25 cellular contexts compared by ENCODE assay signal in the genomic region with DNA sequence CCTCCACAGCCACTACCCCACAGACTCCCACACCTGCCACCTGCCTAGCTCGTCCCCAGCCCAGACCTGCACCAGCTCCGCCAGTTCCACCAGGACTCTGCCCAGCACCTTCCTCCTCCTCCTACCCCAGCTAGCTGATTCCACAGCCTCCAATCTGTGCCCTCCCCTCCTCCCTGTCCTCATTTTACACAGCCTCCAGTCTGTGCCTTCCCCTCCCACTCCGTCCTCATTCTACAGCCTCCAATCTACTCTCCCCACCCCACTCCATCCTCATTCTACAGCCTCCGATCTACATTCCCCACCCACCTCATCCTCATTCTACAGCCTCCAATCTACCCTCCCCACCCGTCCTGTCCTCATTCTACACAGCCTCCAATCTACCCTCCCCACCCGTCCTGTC.
"Had no signal": no experiment of that assay in that cellular context is flagged by ENCODE, and none has a peak within 500 bp of the region (broad histone marks: within the 10 kb centered on the region; RNA-seq: fewer than 3 reads in every experiment).

No MANE protein-coding gene starts in this region.

- H3K27ac Mint-ChIP-seq: activated CD4-positive, alpha-beta memory T cell treated with anti-CD3 and anti-CD28 coated beads, Interleukin-2, amount 10 ng/mL, durations not matched to agents 7 days and 5 days; activated CD8-positive, alpha-beta memory T cell treated with anti-CD3 and anti-CD28 coated beads, Interleukin-2, amount 10 ng/mL, durations not matched to agents 7 days and 5 days; activated naive CD4-positive, alpha-beta T cell treated with anti-CD3 and anti-CD28 coated beads for 36 hours; activated naive CD8-positive, alpha-beta T cell treated with anti-CD3 and anti-CD28 coated beads, Interleukin-2, amount 10 ng/mL, durations not matched to agents 7 days and 5 days; activated T-cell treated with anti-CD3 and anti-CD28 coated beads, Interleukin-2, amount 50 U/mL, for 72 hours; nephron had no signal

- H3K9me3 ChIP-seq: testis, transverse colon had no signal

- ATAC-seq: activated CD8-positive, alpha-beta memory T cell treated with anti-CD3 and anti-CD28 coated beads, Interleukin-2, amount 10 ng/mL, durations not matched to agents 7 days and 5 days; activated T-cell treated with anti-CD3 and anti-CD28 coated beads, Interleukin-2, amount 50 U/mL, for 72 hours; right cardiac atrium; stimulated activated naive CD8-positive, alpha-beta T cell treated with anti-CD3 and anti-CD28 coated beads, Interleukin-15, Interleukin-2, amounts not matched to agents 100 U/mL and 50 U/mL, for 24 hours had no signal

- DNase-seq: activated CD4-positive, alpha-beta memory T cell treated with anti-CD3 and anti-CD28 coated beads, Interleukin-2, amount 10 ng/mL, durations not matched to agents 7 days and 5 days; activated CD4-positive, alpha-beta T cell treated with anti-CD3 and anti-CD28 coated beads for 4 hours; activated CD4-positive, CD25-positive, alpha-beta regulatory T cell; activated CD8-positive, alpha-beta memory T cell treated with anti-CD3 and anti-CD28 coated beads, Interleukin-2, amount 10 ng/mL, durations not matched to agents 7 days and 5 days; activated effector memory CD4-positive, alpha-beta T cell treated with Interleukin-2 at 50 U/mL for 16 hours; activated naive CD4-positive, alpha-beta T cell treated with anti-CD3 and anti-CD28 coated beads for 36 hours; activated naive CD8-positive, alpha-beta T cell treated with anti-CD3 and anti-CD28 coated beads, Interleukin-2, amount 10 ng/mL, durations not matched to agents 7 days and 5 days; activated T-cell treated with anti-CD3 and anti-CD28 coated beads, Interleukin-2, amount 50 U/mL, for 72 hours; endodermal cell; esophagus squamous epithelium; left ventricle myocardium inferior; posterior cingulate gyrus; right cardiac atrium; spleen; stimulated activated naive CD8-positive, alpha-beta T cell treated with anti-CD3 and anti-CD28 coated beads, Interleukin-15, Interleukin-2, amounts not matched to agents 100 U/mL and 50 U/mL, for 24 hours; T-helper 1 cell; testis; transverse colon had no signal

- H3K27me3 Mint-ChIP-seq: activated CD4-positive, alpha-beta memory T cell treated with anti-CD3 and anti-CD28 coated beads, Interleukin-2, amount 10 ng/mL, durations not matched to agents 7 days and 5 days; activated CD8-positive, alpha-beta memory T cell treated with anti-CD3 and anti-CD28 coated beads, Interleukin-2, amount 10 ng/mL, durations not matched to agents 7 days and 5 days; activated naive CD8-positive, alpha-beta T cell treated with anti-CD3 and anti-CD28 coated beads, Interleukin-2, amount 10 ng/mL, durations not matched to agents 7 days and 5 days; brain had no signal

- H3K4me3 Mint-ChIP-seq: activated CD4-positive, alpha-beta memory T cell treated with anti-CD3 and anti-CD28 coated beads, Interleukin-2, amount 10 ng/mL, durations not matched to agents 7 days and 5 days; activated CD8-positive, alpha-beta memory T cell treated with anti-CD3 and anti-CD28 coated beads, Interleukin-2, amount 10 ng/mL, durations not matched to agents 7 days and 5 days; activated naive CD4-positive, alpha-beta T cell treated with anti-CD3 and anti-CD28 coated beads for 36 hours; activated naive CD8-positive, alpha-beta T cell treated with anti-CD3 and anti-CD28 coated beads, Interleukin-2, amount 10 ng/mL, durations not matched to agents 7 days and 5 days; activated T-cell treated with anti-CD3 and anti-CD28 coated beads, Interleukin-2, amount 50 U/mL, for 72 hours; brain; endodermal cell; nephron had no signal

- FAIRE-seq: frontal cortex, islet of Langerhans had no signal

- H3K4me1 Mint-ChIP-seq: brain, endodermal cell, nephron had no signal

- H3K9me3 Mint-ChIP-seq: activated CD4-positive, alpha-beta memory T cell treated with anti-CD3 and anti-CD28 coated beads, Interleukin-2, amount 10 ng/mL, durations not matched to agents 7 days and 5 days; activated naive CD4-positive, alpha-beta T cell treated with anti-CD3 and anti-CD28 coated beads for 36 hours; activated naive CD8-positive, alpha-beta T cell treated with anti-CD3 and anti-CD28 coated beads, Interleukin-2, amount 10 ng/mL, durations not matched to agents 7 days and 5 days; activated T-cell treated with anti-CD3 and anti-CD28 coated beads, Interleukin-2, amount 50 U/mL, for 72 hours; endodermal cell; nephron had no signal

- H3K27ac ChIP-seq: ascending aorta, cardiac muscle cell, esophagus squamous epithelium, left ventricle myocardium inferior, spleen, testis had no signal

- H3K4me1 ChIP-seq: ascending aorta, esophagus squamous epithelium, testis had no signal

- H3K4me3 ChIP-seq: ascending aorta, cardiac muscle cell, esophagus squamous epithelium, left ventricle myocardium inferior, lung, spleen, testis, transverse colon had no signal

- H3K27me3 ChIP-seq: ascending aorta, cardiac muscle cell, esophagus squamous epithelium, spleen, testis, transverse colon had no signal
